In genomic region chr2:180707175-180707866, GRCh38 we compare ENCODE assay signal across 17 cellular contexts.
DNase-seq lines count a peak whose midpoint lies in the region; ATAC-seq and TF ChIP-seq lines count a peak whose summit lies in the region.
"Had no signal": no experiment of that assay in that cellular context is flagged by ENCODE, and none has a peak within 500 bp of the region (broad histone marks: within the 10 kb centered on the region; RNA-seq: fewer than 3 reads in every experiment).

No MANE protein-coding gene starts in this region.

- H3K9me3 ChIP-seq in neural progenitor cell (ENCODE audit: low read depth) = no peaks in the 10 kb centered on the region
- H3K9me3 ChIP-seq in gastroesophageal sphincter = no peaks in the 10 kb centered on the region
- H3K9me3 ChIP-seq: BLaER1 had no signal

- ATAC-seq in left lobe of liver (no peak), gastroesophageal sphincter (no peak)
- ATAC-seq: CD8-positive, alpha-beta T cell; GM12878; Panc1; Right ventricle myocardium inferior had no signal

- H3K27me3 ChIP-seq in neural progenitor cell (no peaks in the 10 kb centered on the region), gastroesophageal sphincter (no peaks in the 10 kb centered on the region)
- H3K27me3 ChIP-seq: BLaER1 had no signal

- TF ChIP-seq CTCF in neural progenitor cell (IDR thresholded peaks at IDR 0.05) = no peak
- TF ChIP-seq CTCF in gastroesophageal sphincter (IDR thresholded peaks at IDR 0.05) = no peak

- H3K4me1 Mint-ChIP-seq in neural progenitor cell = no peaks in the 10 kb centered on the region

- H2AFZ ChIP-seq in neural progenitor cell (replicated peaks) = no peak overlapping the region
- H2AFZ ChIP-seq: GM23248 had no signal

- TF ChIP-seq EP300 in Ishikawa (IDR thresholded peaks at IDR 0.05; ENCODE audit: borderline replicate concordance) = no peak
- no peak for TF ChIP-seq EP300 in gastroesophageal sphincter (IDR thresholded peaks at IDR 0.05)

- peaks cover 5% of the 10 kb centered on the region for H3F3A ChIP-seq in neural progenitor cell (ENCODE audit: low read depth)

- H4K20me1 ChIP-seq in neural progenitor cell (ENCODE audit: low read depth) = no peaks in the 10 kb centered on the region
- H4K20me1 ChIP-seq: BLaER1 had no signal

- H3K36me3 Mint-ChIP-seq in neural progenitor cell = no peaks in the 10 kb centered on the region
- H3K36me3 Mint-ChIP-seq: CD8-positive, alpha-beta T cell had no signal

- no peaks in the 10 kb centered on the region for H3K79me2 ChIP-seq in neural progenitor cell (ENCODE audit: low read depth)

- H3K4me2 ChIP-seq in neural progenitor cell = peak overlapping the region; percentile 13
- H3K4me2 ChIP-seq: BLaER1 had no signal

- no peaks in the 10 kb centered on the region for H3K27me3 Mint-ChIP-seq in neural progenitor cell (ENCODE audit: insufficient read depth, low read depth)

- no peak overlapping the region for H3K9ac ChIP-seq in neural progenitor cell
- H3K9ac ChIP-seq: BLaER1, GM23248 had no signal

- H3K36me3 ChIP-seq in neural progenitor cell = no peaks in the 10 kb centered on the region
- no peaks in the 10 kb centered on the region for H3K36me3 ChIP-seq in gastroesophageal sphincter
- H3K36me3 ChIP-seq: BLaER1 had no signal

- no peak overlapping the region for H3K4me3 Mint-ChIP-seq in neural progenitor cell
- H3K4me3 Mint-ChIP-seq: CD8-positive, alpha-beta T cell; T-helper 1 cell treated with Interleukin-12 subunit alpha and Interleukin-12 subunit beta and Interleukin-4 antibody, amounts not matched to agents 30 μg/mL and 1 μg/mL, for 36 hours had no signal

- H3K27ac Mint-ChIP-seq in neural progenitor cell = no peak overlapping the region
- H3K27ac Mint-ChIP-seq: CD8-positive, alpha-beta T cell; T-helper 1 cell treated with Interleukin-12 subunit alpha and Interleukin-12 subunit beta and Interleukin-4 antibody, amounts not matched to agents 30 μg/mL and 1 μg/mL, for 36 hours had no signal

- no peak overlapping the region for H3K27ac ChIP-seq in neural progenitor cell
- H3K27ac ChIP-seq in gastroesophageal sphincter = no peak overlapping the region
- H3K27ac ChIP-seq: BLaER1, GM23248 had no signal

- TF ChIP-seq POLR2A in gastroesophageal sphincter (IDR thresholded peaks at IDR 0.05) (no peak), erythroblast (IDR thresholded peaks at IDR 0.05; ENCODE audit: low read length) (no peak)

- WGBS in gastroesophageal sphincter (ENCODE audit: low coverage in 1 of 2), 2 donors = 55 to 73% methylated on average over 3 of the region's 3 CpGs

- H3K4me3 ChIP-seq in neural progenitor cell (no peak overlapping the region), gastroesophageal sphincter (no peak overlapping the region)
- H3K4me3 ChIP-seq: BLaER1, GM12878, GM23248 had no signal

- TF ChIP-seq RAD21 in Ishikawa (IDR thresholded peaks at IDR 0.05; ENCODE audit: low read depth) = no peak

- peaks cover 2% of the 10 kb centered on the region for H3K9me3 Mint-ChIP-seq in neural progenitor cell
- H3K9me3 Mint-ChIP-seq: T-helper 1 cell treated with Interleukin-12 subunit alpha and Interleukin-12 subunit beta and Interleukin-4 antibody, amounts not matched to agents 30 μg/mL and 1 μg/mL, for 36 hours had no signal

- H3K4me1 ChIP-seq in neural progenitor cell = peaks cover 9% of the 10 kb centered on the region
- no peaks in the 10 kb centered on the region for H3K4me1 ChIP-seq in gastroesophageal sphincter
- H3K4me1 ChIP-seq: BLaER1 had no signal

- DNase-seq in AML-193 (lab: John Stamatoyannopoulos, UW) (peak; percentile 72 to 79), NOMO-1 treated with dmso at 0.1 percent for 144 hours (lab: John Stamatoyannopoulos, UW; ENCODE audit: unreplicated experiment) (peak; percentile 68), neural progenitor cell (ENCODE audit: low spot score) (no peak), left lobe of liver (ENCODE audit: low spot score) (no peak), erythroblast (lab: John Stamatoyannopoulos, UW) (no peak)
- DNase-seq: CD8-positive, alpha-beta T cell; KBM-7; NCI-H1048; NCI-H526 treated with DMSO at 0.1 percent for 48 hours had no signal

TF ChIP-seq in Ishikawa, 13 proteins besides CTCF, POLR2A, EP300 and RAD21:
- TF ChIP-seq EGR1 (IDR thresholded peaks at IDR 0.05) (no peak), CREB1 (IDR thresholded peaks at IDR 0.05; ENCODE audit: low read depth) (0 out of 2 replicates have a peak, but pooled peaks have one; percentile 25), TEAD4 (IDR thresholded peaks at IDR 0.05) (0 out of 2 replicates have a peak, but pooled peaks have one; percentile 1)

Comparison
In these comparisons a context has a peak if more than half of its experiments do, and no peak if none do; other contexts are left out.
1. DNase-seq: peak in AML-193 (2 of 2) and NOMO-1 treated with dmso at 0.1 percent for 144 hours (single experiment); none in neural progenitor cell (single experiment), left lobe of liver (single experiment) and erythroblast (0 of 2).